In genomic region chr5:96565843-96566242, GRCh38 we compare ENCODE assay signal across 1 cellular context.
TF ChIP-seq lines count a peak whose summit lies in the region.

No MANE protein-coding gene starts in this region.

TF ChIP-seq in GM23338, 12 proteins besides CTCF, POLR2A, EP300 and RAD21 (continued from another document):
- TF ChIP-seq ZNF462 (CRISPR knock-in tag; IDR thresholded peaks at IDR 0.05), result no peak
